In genomic region chr13:35744144-35744543, GRCh38 we compare ENCODE assay signal across 31 cellular contexts.
DNase-seq lines count a peak whose midpoint lies in the region; ATAC-seq, FAIRE-seq and TF ChIP-seq lines count a peak whose summit lies in the region.
"Had no signal": no experiment of that assay in that cellular context is flagged by ENCODE, and none has a peak within 500 bp of the region (broad histone marks: within the 10 kb centered on the region; RNA-seq: fewer than 3 reads in every experiment).

No MANE protein-coding gene starts in this region.

- H3K4me1 ChIP-seq in K562 (replicated peaks in 1 of 2; ENCODE audit: control insufficient read depth in 2 of 2, insufficient read depth in 2 of 2, low read length in 2 of 2) = no peaks in the 10 kb centered on the region
- H3K4me1 ChIP-seq: A549; BLaER1; BLaER1 treated with 17β-estradiol and CSF1 and Interleukin-3, amounts not matched to agents 10 nM and 100 nM; Caco-2 had no signal

- H2AFZ ChIP-seq in K562 (ENCODE audit: low read depth, low read length) = no peak overlapping the region

- H3K27me3 ChIP-seq in K562 (ENCODE audit: control insufficient read depth in 2 of 2, insufficient read depth in 2 of 2, low read length in 2 of 2) (no peaks in the 10 kb centered on the region), dorsolateral prefrontal cortex (peaks cover 0 to 5% (median 0%) of the 10 kb centered on the region in 45 donors)
- H3K27me3 ChIP-seq: BE2C; BLaER1; BLaER1 treated with 17β-estradiol and CSF1 and Interleukin-3, amounts not matched to agents 10 nM and 100 nM had no signal

- H3K27ac ChIP-seq in K562 (ENCODE audit: extremely low read depth, low read depth, low read length) = no peak overlapping the region
- no peak overlapping the region for H3K27ac ChIP-seq in dorsolateral prefrontal cortex
- H3K27ac ChIP-seq: 22Rv1; A549; BLaER1; BLaER1 treated with 17β-estradiol and CSF1 and Interleukin-3, amounts not matched to agents 10 nM and 100 nM; C4-2B had no signal

- H3K36me3 ChIP-seq in K562 (ENCODE audit: control insufficient read depth, insufficient read depth, low read length) = no peaks in the 10 kb centered on the region
- H3K36me3 ChIP-seq: BE2C; BLaER1; BLaER1 treated with 17β-estradiol and CSF1 and Interleukin-3, amounts not matched to agents 10 nM and 100 nM had no signal

- no peak for TF ChIP-seq EP300 in K562 (IDR thresholded peaks at IDR 0.05; ENCODE audit: low read length)

- no TSS peak for BruUV-seq in K562 (replicated peaks; lab: Mats Ljungman, UMichigan)

- TF ChIP-seq CTCF in K562 (IDR thresholded peaks at IDR 0.05 in 2 of 3, conservative IDR thresholded peaks at IDR 0.05 in 1 of 3; ENCODE audit: insufficient read depth in 2 of 3, low read depth in 1 of 3, low read length in 3 of 3) (no peak), foreskin fibroblast (IDR thresholded peaks at IDR 0.05; ENCODE audit: low read depth, low read length) (no peak), dorsolateral prefrontal cortex (IDR thresholded peaks at IDR 0.05 in 54 of 56, conservative IDR thresholded peaks at IDR 0.05 in 2 of 56; ENCODE audit: low read depth in 1 of 56, partially characterized antibody in 56 of 56) (no peak)

- in situ Hi-C loops in K562 (cut with MboI) = no loop called here

- no peaks in the 10 kb centered on the region for H3K9me1 ChIP-seq in K562 (ENCODE audit: control insufficient read depth, insufficient read depth, low read length)

- 0% methylated on average over 1 of the region's 2 CpGs for WGBS in K562 (ENCODE audit: insufficient coverage, low coverage, missing lambda C conversion rate)

- no peaks in the 10 kb centered on the region for H3K9me3 ChIP-seq in K562 (replicated peaks; ENCODE audit: control insufficient read depth, insufficient read depth, low read depth, low read length)
- H3K9me3 ChIP-seq: A549, Caco-2 had no signal

- H3K4me2 ChIP-seq in K562 (ENCODE audit: insufficient read depth, low read length) = no peak overlapping the region
- H3K4me2 ChIP-seq: A549; BLaER1; BLaER1 treated with 17β-estradiol and CSF1 and Interleukin-3, amounts not matched to agents 10 nM and 100 nM had no signal

- CTCF ChIA-PET in K562 (lab: Yijun Ruan, JAX; ENCODE audit: low intra/inter-chr PET ratio) = no interaction called here

- H3K79me2 ChIP-seq in K562 (ENCODE audit: control insufficient read depth, insufficient read depth, low read length) = no peaks in the 10 kb centered on the region

- no peak for ATAC-seq in K562
- ATAC-seq in GM21737 (IDR thresholded peaks at IDR 0.05; ENCODE audit: unreplicated experiment) = no peak
- ATAC-seq: A549; CD8-positive, alpha-beta T cell had no signal

- no peak for TF ChIP-seq RAD21 in K562 (CRISPR knock-in tag; conservative IDR thresholded peaks at IDR 0.05 in 1 of 2, IDR thresholded peaks at IDR 0.05 in 1 of 2)

- DNase-seq in OCI-M1 (lab: John Stamatoyannopoulos, UW) (peak; percentile 56), K562 (ENCODE audit: extremely low read depth in 1 of 4, low spot score in 3 of 4) (no peak), ecto neural progenitor cell (ENCODE audit: low spot score) (peak; percentile 1), foreskin fibroblast (no peak), dorsolateral prefrontal cortex (no peak)
- DNase-seq: 8988T; ACHN; AML-193; Caco-2; Calu3; CD4-positive, alpha-beta memory T cell; CD4-positive, alpha-beta T cell; CD4-positive, CD25-positive, alpha-beta regulatory T cell; CD8-positive, alpha-beta memory T cell; CD8-positive, alpha-beta T cell; COR-L47; DMS153; DMS53; DMS79; DMS79 treated with DMSO at 0.1 percent for 48 hours; DND-41; EL had no signal

- no peak for TF ChIP-seq POLR2A in K562 (conservative IDR thresholded peaks at IDR 0.05)

- H3K4me3 ChIP-seq in K562 = no peak overlapping the region
- no peak overlapping the region for H3K4me3 ChIP-seq in foreskin fibroblast (ENCODE audit: low read depth in 1 of 2, low read length in 2 of 2)
- no peak overlapping the region for H3K4me3 ChIP-seq in dorsolateral prefrontal cortex
- H3K4me3 ChIP-seq: A549; BLaER1; BLaER1 treated with 17β-estradiol and CSF1 and Interleukin-3, amounts not matched to agents 10 nM and 100 nM had no signal

- POLR2A ChIA-PET in K562 (lab: Yijun Ruan, JAX) = no interaction called here

- no peak for FAIRE-seq in K562 (lab: Jason Lieb, UNC)
- FAIRE-seq: A204.1, A549, D721Med had no signal

- no peak overlapping the region for H3K9ac ChIP-seq in K562 (ENCODE audit: insufficient read depth in 1 of 2, low read depth in 2 of 2, low read length in 2 of 2)
- H3K9ac ChIP-seq: BLaER1; BLaER1 treated with 17β-estradiol and CSF1 and Interleukin-3, amounts not matched to agents 10 nM and 100 nM had no signal

- intact Hi-C loops in K562 (cut with micrococcal nuclease) = no loop called here
- intact Hi-C loops in dorsolateral prefrontal cortex (cut with DNase I) = no loop called here

- H4K20me1 ChIP-seq in K562 (replicated peaks; ENCODE audit: control insufficient read depth, insufficient read depth, low read length) = no peaks in the 10 kb centered on the region
- H4K20me1 ChIP-seq: BLaER1; BLaER1 treated with 17β-estradiol and CSF1 and Interleukin-3, amounts not matched to agents 10 nM and 100 nM had no signal

TF ChIP-seq in K562, 482 proteins besides CTCF, POLR2A, EP300 and RAD21 (continues in another document):
- TF ChIP-seq ZNF143 (CRISPR knock-in tag; IDR thresholded peaks at IDR 0.05) (no peak), ZEB2 (IDR thresholded peaks at IDR 0.05) (no peak), RFX1 (IDR thresholded peaks at IDR 0.05) (no peak), ZNF76 (CRISPR knock-in tag; IDR thresholded peaks at IDR 0.05; ENCODE audit: borderline replicate concordance) (no peak), ZNF766 (CRISPR knock-in tag; conservative IDR thresholded peaks at IDR 0.05) (0 out of 2 replicates have a peak, but pooled peaks have one; percentile 42), CLOCK (CRISPR knock-in tag; IDR thresholded peaks at IDR 0.05; ENCODE audit: borderline replicate concordance) (0 out of 2 replicates have a peak, but pooled peaks have one; percentile 54), ZNF644 (tag; IDR thresholded peaks at IDR 0.05; ENCODE audit: low read depth) (0 out of 2 replicates have a peak, but pooled peaks have one; percentile 22), MYC (IDR thresholded peaks at IDR 0.05; ENCODE audit: low read depth, low read length) (no peak), MYC (CRISPR knock-in tag; IDR thresholded peaks at IDR 0.05; ENCODE audit: borderline replicate concordance, low read depth) (no peak), NR2F6 (CRISPR knock-in tag; IDR thresholded peaks at IDR 0.05) (no peak), MXD1 (CRISPR knock-in tag; IDR thresholded peaks at IDR 0.05; ENCODE audit: borderline replicate concordance, poor library complexity, severe bottlenecking) (no peak), ILK (tag; IDR thresholded peaks at IDR 0.05; ENCODE audit: borderline replicate concordance, low read depth) (no peak), IFI16 (CRISPR knock-in tag; IDR thresholded peaks at IDR 0.05) (no peak), HDAC6 (IDR thresholded peaks at IDR 0.05; ENCODE audit: low read depth, low read length) (no peak), ZNF639 (CRISPR knock-in tag; conservative IDR thresholded peaks at IDR 0.05 in 1 of 2, IDR thresholded peaks at IDR 0.05 in 1 of 2) (peak in 1 of 2 experiments; percentile 89; a peak in 2 of 4 replicates)
- TF ChIP-seq, protein P1, sequence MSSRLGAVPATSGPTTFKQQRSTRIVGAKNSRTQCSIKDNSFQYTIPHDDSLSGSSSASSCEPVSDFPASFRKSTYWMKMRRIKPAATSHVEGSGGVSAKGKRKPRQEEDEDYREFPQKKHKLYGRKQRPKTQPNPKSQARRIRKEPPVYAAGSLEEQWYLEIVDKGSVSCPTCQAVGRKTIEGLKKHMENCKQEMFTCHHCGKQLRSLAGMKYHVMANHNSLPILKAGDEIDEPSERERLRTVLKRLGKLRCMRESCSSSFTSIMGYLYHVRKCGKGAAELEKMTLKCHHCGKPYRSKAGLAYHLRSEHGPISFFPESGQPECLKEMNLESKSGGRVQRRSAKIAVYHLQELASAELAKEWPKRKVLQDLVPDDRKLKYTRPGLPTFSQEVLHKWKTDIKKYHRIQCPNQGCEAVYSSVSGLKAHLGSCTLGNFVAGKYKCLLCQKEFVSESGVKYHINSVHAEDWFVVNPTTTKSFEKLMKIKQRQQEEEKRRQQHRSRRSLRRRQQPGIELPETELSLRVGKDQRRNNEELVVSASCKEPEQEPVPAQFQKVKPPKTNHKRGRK (tag; IDR thresholded peaks at IDR 0.05) = no peak

Comparison
In these comparisons a context has a peak if more than half of its experiments do, and no peak if none do; other contexts are left out.
1. DNase-seq: peak in OCI-M1 (single experiment) and ecto neural progenitor cell (single experiment); none in K562 (0 of 4), foreskin fibroblast (0 of 2) and dorsolateral prefrontal cortex (0 of 10).